ENCODE assay signal across 7 cellular contexts in genomic region chr10:110311357-110311949, GRCh38. TPM values are rescaled to one million over a fixed set of nuclear protein-coding genes. Genes with fewer than 3 reads are reported as not detected.
A peak's percentile ranks its signal among the peaks of the same experiment; 100 is the strongest.
DNase-seq lines count a peak whose midpoint lies in the region; ATAC-seq and TF ChIP-seq lines count a peak whose summit lies in the region.

No MANE protein-coding gene starts in this region.

- H2BK5ac ChIP-seq in H9 (ENCODE audit: insufficient read length, low read length), result no peak overlapping the region

- ATAC-seq in foreskin keratinocyte (peak; percentile 77), HG03432 (IDR thresholded peaks at IDR 0.05; ENCODE audit: unreplicated experiment) (no peak)

- no peaks in the 10 kb centered on the region for H3K27me3 ChIP-seq in H9 (ENCODE audit: insufficient read depth, low read length)
- no peaks in the 10 kb centered on the region for H3K27me3 ChIP-seq in foreskin keratinocyte

- no peak overlapping the region for H3K4me3 Mint-ChIP-seq in H9

- no peaks in the 10 kb centered on the region for H3K9me3 ChIP-seq in H9 (ENCODE audit: control insufficient read depth, low read depth, low read length)

- no peak overlapping the region for H3K4ac ChIP-seq in H9 (ENCODE audit: low read depth, low read length)

- no peaks in the 10 kb centered on the region for H3K79me2 ChIP-seq in H9 (ENCODE audit: insufficient read depth, low read length)

- H3K23ac ChIP-seq in H9 (ENCODE audit: insufficient read length, low read depth, low read length), result no peak overlapping the region

- no peak overlapping the region for H2AFZ ChIP-seq in H9 (ENCODE audit: low read length)

- no peak overlapping the region for H4K8ac ChIP-seq in H9 (replicated peaks; ENCODE audit: insufficient read length, low read depth, low read length)

- DNase-seq in DMS153 treated with DMSO at 0.1 percent for 48 hours (lab: John Stamatoyannopoulos, UW; ENCODE audit: unreplicated experiment), result peak; percentile 35
- DNase-seq in H9, result peak; percentile 58
- DNase-seq in NCI-H226, result peak; percentile 29
- DNase-seq in activated T-cell treated with anti-CD3 and anti-CD28 coated beads for 1 hour (ENCODE audit: low read depth), result peak; percentile 21
- DNase-seq in foreskin keratinocyte, result peak in 1 of 2 donors; percentile 50
- DNase-seq in pons (ENCODE audit: low spot score), result peak; percentile 62

- H3K4me1 Mint-ChIP-seq in H9, result peaks cover 12 to 13% of the 10 kb centered on the region in 2 experiments

- H3K9ac ChIP-seq in H9 (ENCODE audit: extremely low read depth, insufficient read length, low read length), result no peak overlapping the region

- no peaks in the 10 kb centered on the region for H3K23me2 ChIP-seq in H9 (ENCODE audit: insufficient read length, low read depth, low read length, poor library complexity, severe bottlenecking)

- TF ChIP-seq CTCF in H9 (conservative IDR thresholded peaks at IDR 0.05), result peak; percentile 82
- peak; percentile 91 for TF ChIP-seq CTCF in foreskin keratinocyte (conservative IDR thresholded peaks at IDR 0.05)

- H3K4me1 ChIP-seq in H9 (ENCODE audit: insufficient read depth, low read length), result no peaks in the 10 kb centered on the region; the same call in 1 of the 2 replicates
- H3K4me1 ChIP-seq in foreskin keratinocyte, result peaks cover 10% of the 10 kb centered on the region

- H3K79me1 ChIP-seq in H9 (ENCODE audit: insufficient read depth, low read depth, low read length, poor library complexity, severe bottlenecking), result no peaks in the 10 kb centered on the region

- no peaks in the 10 kb centered on the region for H3K36me3 Mint-ChIP-seq in H9 (ENCODE audit: insufficient read depth in 1 of 3, low read depth in 3 of 3)

- H4K20me1 ChIP-seq in H9 (ENCODE audit: control insufficient read depth, insufficient read depth, insufficient read length), result no peaks in the 10 kb centered on the region

- no peak overlapping the region for H3K14ac ChIP-seq in H9 (ENCODE audit: insufficient read depth, low read length)

- no peak overlapping the region for H3K56ac ChIP-seq in H9 (ENCODE audit: insufficient read length, low read depth, low read length)

- H2BK20ac ChIP-seq in H9 (ENCODE audit: low read depth, low read length, poor library complexity, severe bottlenecking), result no peak overlapping the region

- H2AK5ac ChIP-seq in H9 (ENCODE audit: insufficient read length, low read length), result no peak overlapping the region

- no peak overlapping the region for H4K91ac ChIP-seq in H9 (ENCODE audit: insufficient read length, low read depth, low read length)

- H4K5ac ChIP-seq in H9 (ENCODE audit: insufficient read length, low read depth, low read length), result no peak overlapping the region

- no peaks in the 10 kb centered on the region for H3K9me3 Mint-ChIP-seq in H9

- H3K27me3 Mint-ChIP-seq in H9 (ENCODE audit: low read depth), result no peaks in the 10 kb centered on the region

- no peak overlapping the region for H3K18ac ChIP-seq in H9 (ENCODE audit: insufficient read length, low read depth, low read length)

- no peak overlapping the region for H2BK15ac ChIP-seq in H9 (ENCODE audit: low read depth, low read length)

- no peak overlapping the region for H3K4me2 ChIP-seq in H9 (ENCODE audit: insufficient read depth, insufficient read length, low read length)

- no peak overlapping the region for H2BK120ac ChIP-seq in H9 (ENCODE audit: low read depth, low read length, poor library complexity, severe bottlenecking)

- WGBS in H9 (ENCODE audit: extremely low coverage, insufficient read length, low lambda C conversion rate), result no CpG with 5 or more reads among the region's 3 CpGs

- no peak overlapping the region for H3K27ac ChIP-seq in H9 (ENCODE audit: insufficient read length, low read depth, low read length)
- H3K27ac ChIP-seq in foreskin keratinocyte, result no peak overlapping the region

- no peak overlapping the region for H2BK12ac ChIP-seq in H9 (ENCODE audit: insufficient read length, low read depth, low read length)

- H3K27ac Mint-ChIP-seq in H9, result no peak overlapping the region

- H3T11ph ChIP-seq in H9 (ENCODE audit: low read length), result no peak overlapping the region

RNA-seq across cellular contexts. Expression of gene SMNDC1, which starts 6.7 kb away (rescaled TPM):
- total RNA-seq in H9 (2021), result 55.7 and 57.7 TPM in 2 replicates
- total RNA-seq in foreskin keratinocyte, result 15.3 and 17.5 TPM in 2 replicates
- polyA plus RNA-seq in foreskin keratinocyte, result 14.3 and 18.1 TPM in 2 replicates
